ENCODE assay signal across 15 cellular contexts in the genomic region with DNA sequence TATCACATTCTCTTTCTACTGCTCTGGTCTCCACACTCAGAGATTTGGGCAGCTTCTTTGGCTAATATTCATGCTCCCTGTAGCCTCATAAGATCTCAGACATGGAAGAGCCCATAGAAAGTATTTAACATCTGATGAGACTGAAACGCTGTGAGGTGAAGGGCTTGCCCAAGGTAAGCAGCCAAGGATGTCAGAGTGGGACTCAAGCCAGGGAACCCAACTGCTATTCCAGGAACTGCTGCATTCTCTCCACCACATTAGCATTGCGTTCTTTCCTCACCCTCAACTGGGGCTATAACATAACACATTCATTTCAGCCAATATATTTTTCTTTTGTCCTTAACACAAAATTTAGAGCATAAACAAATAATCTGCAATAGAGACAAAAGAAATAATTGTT. TPM values are rescaled to one million over a fixed set of nuclear protein-coding genes. Genes with fewer than 3 reads are reported as not detected.
DNase-seq lines count a peak whose midpoint lies in the region; ATAC-seq and TF ChIP-seq lines count a peak whose summit lies in the region.
"Had no signal": no experiment of that assay in that cellular context is flagged by ENCODE, and none has a peak within 500 bp of the region (broad histone marks: within the 10 kb centered on the region; RNA-seq: fewer than 3 reads in every experiment).

No MANE protein-coding gene starts in this region.

- intact Hi-C loops in activated CD8-positive, alpha-beta T cell treated with anti-CD3 and anti-CD28 coated beads for 36 hours (cut with micrococcal nuclease): no loop called here
- intact Hi-C loops in left lung (cut with DNase I) (no loop called here), stomach (cut with DNase I; ENCODE audit: low total_unique reads) (no loop called here)

- H3K4me1 Mint-ChIP-seq in activated CD8-positive, alpha-beta T cell treated with anti-CD3 and anti-CD28 coated beads for 36 hours (ENCODE audit: low read depth): peaks cover 48% of the 10 kb centered on the region

- H3K36me3 ChIP-seq in SK-N-SH (replicated peaks in 1 of 2; ENCODE audit: control insufficient read depth in 1 of 2, insufficient read depth in 2 of 2, low read length in 1 of 2) (peaks cover 0 to 3% of the 10 kb centered on the region in 2 experiments), left lung (no peaks in the 10 kb centered on the region), stomach (no peaks in the 10 kb centered on the region)

- H3K9me3 Mint-ChIP-seq in activated CD8-positive, alpha-beta T cell treated with anti-CD3 and anti-CD28 coated beads for 36 hours: no peaks in the 10 kb centered on the region

- no peak overlapping the region for H2AFZ ChIP-seq in SK-N-SH (ENCODE audit: low read depth)

- H3K4me3 Mint-ChIP-seq in activated CD8-positive, alpha-beta T cell treated with anti-CD3 and anti-CD28 coated beads for 36 hours: peak overlapping the region; percentile 24

- TF ChIP-seq POLR2A in stomach (IDR thresholded peaks at IDR 0.05): no peak

- CTCF ChIA-PET in SK-N-SH (lab: Yijun Ruan, JAX): interaction anchor here (1.4 kb wide), 1 partner anchor 9 kb away, joined by 4 read pairs; no protein-coding TSS in a partner anchor
- CTCF ChIA-PET in activated CD8-positive, alpha-beta T cell treated with anti-CD3 and anti-CD28 coated beads for 36 hours (lab: Charles Lee): interaction anchor here (0.9 to 5.1 kb wide), 7 partner anchors 7 to 205 kb away, joined by 3 to 25 read pairs (median 4); no protein-coding TSS in a partner anchor

- H3K4me3 ChIP-seq in SK-N-SH (ENCODE audit: low read depth in 2 of 2, low read length in 1 of 2) (peak overlapping the region in 1 of 2 experiments; percentile 14; a peak in 2 of 4 replicates), left lung (peak overlapping the region; percentile 60 to 63), stomach (peak overlapping the region; percentile 2 to 60 (median 55))

- POLR2A ChIA-PET in SK-N-SH (lab: Yijun Ruan, JAX): interaction anchor here (0.9 kb wide), 1 partner anchor 25 kb away, joined by 4 read pairs; no protein-coding TSS in a partner anchor
- POLR2A ChIA-PET in activated CD8-positive, alpha-beta T cell treated with anti-CD3 and anti-CD28 coated beads for 36 hours (lab: Charles Lee): interaction anchor here (1.1 kb wide), 1 partner anchor 53 kb away, joined by 3 read pairs; no protein-coding TSS in a partner anchor

- H3K9me3 ChIP-seq in SK-N-SH (no peaks in the 10 kb centered on the region), left lung (no peaks in the 10 kb centered on the region), stomach (no peaks in the 10 kb centered on the region)
- H3K9me3 ChIP-seq: SJSA1 had no signal

- TF ChIP-seq CTCF in SK-N-SH (IDR thresholded peaks at IDR 0.05) (no peak), left lung (IDR thresholded peaks at IDR 0.05) (no peak), stomach (IDR thresholded peaks at IDR 0.05) (no peak)
- no peak for TF ChIP-seq CTCF in activated CD8-positive, alpha-beta T cell treated with anti-CD3 and anti-CD28 coated beads for 36 hours (IDR thresholded peaks at IDR 0.05)

- peak overlapping the region; percentile 94; the same call in 1 of the 2 replicates for H3K4me2 ChIP-seq in SK-N-SH

- H3K27ac Mint-ChIP-seq in activated CD8-positive, alpha-beta T cell treated with anti-CD3 and anti-CD28 coated beads for 36 hours: peak overlapping the region; percentile 32

- no peaks in the 10 kb centered on the region for H3K36me3 Mint-ChIP-seq in activated CD8-positive, alpha-beta T cell treated with anti-CD3 and anti-CD28 coated beads for 36 hours (ENCODE audit: low read depth)

- H3K27me3 Mint-ChIP-seq in activated CD8-positive, alpha-beta T cell treated with anti-CD3 and anti-CD28 coated beads for 36 hours: peaks cover 12% of the 10 kb centered on the region

- no peaks in the 10 kb centered on the region; the same call in 1 of the 2 replicates for H4K20me1 ChIP-seq in SK-N-SH (ENCODE audit: insufficient read depth)

- DNase-seq in SK-N-SH (no peak), left lung (no peak), stomach (no peak), SHP77 (lab: John Stamatoyannopoulos, UW) (no peak), NOMO-1 treated with DMSO at 0.1 percent for 48 hours (lab: John Stamatoyannopoulos, UW; ENCODE audit: unreplicated experiment) (no peak)
- DNase-seq in activated CD8-positive, alpha-beta T cell treated with anti-CD3 and anti-CD28 coated beads for 36 hours: no peak
- DNase-seq: 8988T; activated CD4-positive, alpha-beta T cell treated with anti-CD3 and anti-CD28 coated beads for 1 hour; activated effector memory CD4-positive, alpha-beta T cell treated with anti-CD3 and anti-CD28 coated beads, Interleukin-2, amount 50 U/mL, for 16 hours; cerebellar nuclear complex; NCI-H1048; stimulated activated CD4-positive, alpha-beta T cell treated with anti-CD3 and anti-CD28 coated beads, Interleukin-4, amount 100 ng/mL, for 24 hours had no signal

- H3K27ac ChIP-seq in SK-N-SH (ENCODE audit: low read depth in 2 of 2, low read length in 1 of 2) (no peak overlapping the region), left lung (peak overlapping the region in 1 of 2 donors; percentile 98), stomach (peak overlapping the region in 1 of 5 donors; percentile 73)
- H3K27ac ChIP-seq: SJSA1 had no signal

- ATAC-seq in SK-N-SH treated with all-trans-retinoic acid at 6 μM for 48 hours: no peak
- no peak for ATAC-seq in activated CD8-positive, alpha-beta T cell treated with anti-CD3 and anti-CD28 coated beads for 36 hours
- no peak for ATAC-seq in left lung
- ATAC-seq in HG03457 (IDR thresholded peaks at IDR 0.05; ENCODE audit: unreplicated experiment): no peak

- H3F3A ChIP-seq in SK-N-SH (replicated peaks; ENCODE audit: insufficient read depth): peaks cover 6% of the 10 kb centered on the region

- TF ChIP-seq EP300 in SK-N-SH (IDR thresholded peaks at IDR 0.05; ENCODE audit: borderline replicate concordance in 1 of 2, low read depth in 1 of 2, low read length in 1 of 2) (no peak), stomach (IDR thresholded peaks at IDR 0.05) (no peak)

- H3K9ac ChIP-seq in SK-N-SH: no peak overlapping the region

- no peak for TF ChIP-seq RAD21 in SK-N-SH (IDR thresholded peaks at IDR 0.05; ENCODE audit: low read length)

- H3K4me1 ChIP-seq in SK-N-SH (ENCODE audit: control insufficient read depth in 1 of 2, insufficient read depth in 2 of 2, low read depth in 1 of 2, low read length in 1 of 2) (peaks cover 0 to 11% of the 10 kb centered on the region in 2 experiments; a peak in 1 of 4 replicates), left lung (peaks cover 12 to 87% of the 10 kb centered on the region in 2 donors), stomach (peaks cover 5 to 83% (median 21%) of the 10 kb centered on the region in 4 donors)

- H3K9me2 ChIP-seq in SK-N-SH: no peaks in the 10 kb centered on the region

- peaks cover 37% of the 10 kb centered on the region; the same call in 1 of the 2 replicates for H3K79me2 ChIP-seq in SK-N-SH (ENCODE audit: insufficient read depth)

- H3K27me3 ChIP-seq in SK-N-SH (ENCODE audit: insufficient read depth) (no peaks in the 10 kb centered on the region), left lung (no peaks in the 10 kb centered on the region), stomach (no peaks in the 10 kb centered on the region)
- H3K27me3 ChIP-seq: SJSA1 had no signal

- WGBS in SK-N-SH (ENCODE audit: low lambda C conversion rate): 87% methylated on average over 2 of the region's 2 CpGs
- 70 to 88% (median 77%) methylated on average over 2 of the region's 2 CpGs for WGBS in stomach, 5 donors

TF ChIP-seq in SK-N-SH, 30 proteins besides CTCF, POLR2A, EP300 and RAD21 (continues in another document):
- no peak for TF ChIP-seq GATA2 (CRISPR knock-in tag; IDR thresholded peaks at IDR 0.05)
- no peak for TF ChIP-seq CHD2 (IDR thresholded peaks at IDR 0.05; ENCODE audit: low read length, partially characterized antibody)
- no peak for TF ChIP-seq SMC3 (IDR thresholded peaks at IDR 0.05; ENCODE audit: low read depth, low read length)
- TF ChIP-seq, protein P1, sequence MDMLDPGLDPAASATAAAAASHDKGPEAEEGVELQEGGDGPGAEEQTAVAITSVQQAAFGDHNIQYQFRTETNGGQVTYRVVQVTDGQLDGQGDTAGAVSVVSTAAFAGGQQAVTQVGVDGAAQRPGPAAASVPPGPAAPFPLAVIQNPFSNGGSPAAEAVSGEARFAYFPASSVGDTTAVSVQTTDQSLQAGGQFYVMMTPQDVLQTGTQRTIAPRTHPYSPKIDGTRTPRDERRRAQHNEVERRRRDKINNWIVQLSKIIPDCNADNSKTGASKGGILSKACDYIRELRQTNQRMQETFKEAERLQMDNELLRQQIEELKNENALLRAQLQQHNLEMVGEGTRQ (IDR thresholded peaks at IDR 0.05; ENCODE audit: borderline replicate concordance, low read depth, low read length): no peak
- no peak for TF ChIP-seq JUND (IDR thresholded peaks at IDR 0.05)

TF ChIP-seq in SK-N-SH treated with all-trans-retinoic acid at 6 μM for 48 hours, 23 proteins besides CTCF, POLR2A, EP300 and RAD21 (continues in another document):
- TF ChIP-seq ZFP30 (CRISPR knock-in tag; IDR thresholded peaks at IDR 0.05): no peak
- TF ChIP-seq, protein P2, sequence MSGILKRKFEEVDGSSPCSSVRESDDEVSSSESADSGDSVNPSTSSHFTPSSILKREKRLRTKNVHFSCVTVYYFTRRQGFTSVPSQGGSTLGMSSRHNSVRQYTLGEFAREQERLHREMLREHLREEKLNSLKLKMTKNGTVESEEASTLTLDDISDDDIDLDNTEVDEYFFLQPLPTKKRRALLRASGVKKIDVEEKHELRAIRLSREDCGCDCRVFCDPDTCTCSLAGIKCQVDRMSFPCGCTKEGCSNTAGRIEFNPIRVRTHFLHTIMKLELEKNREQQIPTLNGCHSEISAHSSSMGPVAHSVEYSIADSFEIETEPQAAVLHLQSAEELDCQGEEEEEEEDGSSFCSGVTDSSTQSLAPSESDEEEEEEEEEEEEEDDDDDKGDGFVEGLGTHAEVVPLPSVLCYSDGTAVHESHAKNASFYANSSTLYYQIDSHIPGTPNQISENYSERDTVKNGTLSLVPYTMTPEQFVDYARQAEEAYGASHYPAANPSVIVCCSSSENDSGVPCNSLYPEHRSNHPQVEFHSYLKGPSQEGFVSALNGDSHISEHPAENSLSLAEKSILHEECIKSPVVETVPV (CRISPR knock-in tag; IDR thresholded peaks at IDR 0.05): no peak
- TF ChIP-seq ISL1 (CRISPR knock-in tag; IDR thresholded peaks at IDR 0.05): no peak
- TF ChIP-seq ZC3H10 (CRISPR knock-in tag; IDR thresholded peaks at IDR 0.05): no peak
- no peak for TF ChIP-seq OSR1 (CRISPR knock-in tag; IDR thresholded peaks at IDR 0.05)

RNA-seq across cellular contexts. Expression of a gene that starts 3.8 kb away (rescaled TPM):
- polyA plus RNA-seq in SK-N-SH (2012; rRNA removed): 1.0 and 1.2 TPM in 2 replicates
- 0.66 and 0.71 TPM in 2 replicates for polyA plus RNA-seq in SK-N-SH (2012; cell fraction: cytosol; rRNA removed)
- 1.2 and 1.4 TPM in 2 replicates for polyA plus RNA-seq in SK-N-SH (2012; cell fraction: nucleus; rRNA removed)
- total RNA-seq in activated CD8-positive, alpha-beta T cell treated with anti-CD3 and anti-CD28 coated beads for 36 hours: under 1 TPM; 0.81 to 0.98 TPM
- total RNA-seq in left lung: 10 to 100 TPM; 12.3 to 14.2 TPM
- 10 to 100 TPM in 1 of 5 donors, 1 to 10 TPM in 3, not detected in 1; 4.2 to 20.4 (median 7.2) TPM for total RNA-seq in stomach
- 1 to 10 TPM in 2 of 3 donors, under 1 TPM in 1; 0.37 to 2.6 (median 1.7) TPM for polyA plus RNA-seq in stomach
